6 cellular contexts compared by ENCODE assay signal in genomic region chr9:65195783-65196182, GRCh38.
DNase-seq lines count a peak whose midpoint lies in the region; ATAC-seq and TF ChIP-seq lines count a peak whose summit lies in the region.
"Not testable (repeated sequence)": the region's sequence is repeated elsewhere in the genome, so short reads cannot be mapped to it uniquely, and the experiment has no call there.

No MANE protein-coding gene starts in this region.

- not testable (repeated sequence) for H3K27ac Mint-ChIP-seq in H9; chondrocyte (ENCODE audit: unreplicated experiment); nephron; progenitor cell of endocrine pancreas

- not testable (repeated sequence) for H2AK5ac ChIP-seq in H9 (ENCODE audit: insufficient read length, low read length)

- H3K79me1 ChIP-seq in H9 (ENCODE audit: insufficient read depth, low read depth, low read length, poor library complexity, severe bottlenecking), result not testable (repeated sequence)

- H2BK20ac ChIP-seq in H9 (ENCODE audit: low read depth, low read length, poor library complexity, severe bottlenecking), result not testable (repeated sequence)

- H3K4ac ChIP-seq in H9 (ENCODE audit: low read depth, low read length), result not testable (repeated sequence)

- not testable (repeated sequence) for TF ChIP-seq CTCF in H9 (conservative IDR thresholded peaks at IDR 0.05); chondrocyte (IDR thresholded peaks at IDR 0.05); nephron (IDR thresholded peaks at IDR 0.05; ENCODE audit: unreplicated experiment in 3 of 3); progenitor cell of endocrine pancreas (IDR thresholded peaks at IDR 0.05; ENCODE audit: unreplicated experiment)

- H3K18ac ChIP-seq in H9 (ENCODE audit: insufficient read length, low read depth, low read length), result not testable (repeated sequence)

- H3K4me1 ChIP-seq in H9 (ENCODE audit: insufficient read depth, low read length); right cardiac atrium (ENCODE audit: control insufficient read depth, insufficient read depth, low read length): not testable (repeated sequence)

- H3K14ac ChIP-seq in H9 (ENCODE audit: insufficient read depth, low read length), result not testable (repeated sequence)

- H3K36me3 Mint-ChIP-seq in H9 (ENCODE audit: insufficient read depth in 1 of 3, low read depth in 3 of 3); chondrocyte (ENCODE audit: low read depth); nephron (ENCODE audit: low read depth); progenitor cell of endocrine pancreas (ENCODE audit: insufficient read depth): not testable (repeated sequence)

- no CpG with 5 or more reads among the region's 66 CpGs for WGBS in H9 (ENCODE audit: extremely low coverage, insufficient read length, low lambda C conversion rate)
- WGBS in right cardiac atrium, result 95% methylated on average over 11 of the region's 66 CpGs

- intact Hi-C loops in right cardiac atrium (cut with DNase I); left colon (cut with DNase I, micrococcal nuclease): not testable (repeated sequence)

- H3K56ac ChIP-seq in H9 (ENCODE audit: insufficient read length, low read depth, low read length), result not testable (repeated sequence)

- not testable (repeated sequence) for H3K4me2 ChIP-seq in H9 (ENCODE audit: insufficient read depth, insufficient read length, low read length)

- H3K4me3 Mint-ChIP-seq in H9, result peak overlapping the region; percentile 49 to 59; a peak in 2 of 5 replicates
- peak overlapping the region; percentile 33 for H3K4me3 Mint-ChIP-seq in chondrocyte (ENCODE audit: unreplicated experiment)
- peak overlapping the region in 2 of 3 experiments; percentile 44 to 54 for H3K4me3 Mint-ChIP-seq in nephron
- H3K4me3 Mint-ChIP-seq in progenitor cell of endocrine pancreas (ENCODE audit: low read depth), result peak overlapping the region; percentile 51

- not testable (repeated sequence) for H3K4me3 ChIP-seq in right cardiac atrium (ENCODE audit: low read length)

- not testable (repeated sequence) for H3K23ac ChIP-seq in H9 (ENCODE audit: insufficient read length, low read depth, low read length)

- H3K27ac ChIP-seq in H9 (ENCODE audit: insufficient read length, low read depth, low read length); right cardiac atrium (ENCODE audit: low read length): not testable (repeated sequence)

- H4K8ac ChIP-seq in H9 (replicated peaks; ENCODE audit: insufficient read length, low read depth, low read length), result not testable (repeated sequence)

- not testable (repeated sequence) for H3K9me3 Mint-ChIP-seq in H9; chondrocyte (ENCODE audit: low read depth); nephron; progenitor cell of endocrine pancreas (ENCODE audit: low read depth)

- H3K79me2 ChIP-seq in H9 (ENCODE audit: insufficient read depth, low read length), result not testable (repeated sequence)

- not testable (repeated sequence) for H3K27me3 ChIP-seq in H9 (ENCODE audit: insufficient read depth, low read length); right cardiac atrium (ENCODE audit: control insufficient read depth, insufficient read depth)

- H4K91ac ChIP-seq in H9 (ENCODE audit: insufficient read length, low read depth, low read length), result not testable (repeated sequence)

- not testable (repeated sequence) for H3K9ac ChIP-seq in H9 (ENCODE audit: extremely low read depth, insufficient read length, low read length)

- H3K27me3 Mint-ChIP-seq in H9 (ENCODE audit: low read depth); chondrocyte (ENCODE audit: low read depth); nephron (ENCODE audit: low read depth); progenitor cell of endocrine pancreas: not testable (repeated sequence)

- not testable (repeated sequence) for DNase-seq in H9; left colon; progenitor cell of endocrine pancreas (ENCODE audit: low spot score, unreplicated experiment)
- DNase-seq in chondrocyte (ENCODE audit: low spot score) (peak; percentile 0), right cardiac atrium (peak in 2 of 3 donors; percentile 1 to 18)

- ATAC-seq in right cardiac atrium, result not testable (repeated sequence)
- peak; percentile 86 for ATAC-seq in left colon

- not testable (repeated sequence) for H3K4me1 Mint-ChIP-seq in H9; chondrocyte (ENCODE audit: low read depth); nephron; progenitor cell of endocrine pancreas (ENCODE audit: low read depth)

- H2BK120ac ChIP-seq in H9 (ENCODE audit: low read depth, low read length, poor library complexity, severe bottlenecking), result not testable (repeated sequence)

- not testable (repeated sequence) for H3T11ph ChIP-seq in H9 (ENCODE audit: low read length)

- not testable (repeated sequence) for H4K20me1 ChIP-seq in H9 (ENCODE audit: control insufficient read depth, insufficient read depth, insufficient read length)

- H4K5ac ChIP-seq in H9 (ENCODE audit: insufficient read length, low read depth, low read length), result not testable (repeated sequence)

- H3K23me2 ChIP-seq in H9 (ENCODE audit: insufficient read length, low read depth, low read length, poor library complexity, severe bottlenecking), result not testable (repeated sequence)

- H2BK15ac ChIP-seq in H9 (ENCODE audit: low read depth, low read length), result not testable (repeated sequence)

- not testable (repeated sequence) for H2BK12ac ChIP-seq in H9 (ENCODE audit: insufficient read length, low read depth, low read length)

- H2BK5ac ChIP-seq in H9 (ENCODE audit: insufficient read length, low read length), result not testable (repeated sequence)

- not testable (repeated sequence) for H3K9me3 ChIP-seq in H9 (ENCODE audit: control insufficient read depth, low read depth, low read length); right cardiac atrium (ENCODE audit: control insufficient read depth, low read length)

- H2AFZ ChIP-seq in H9 (ENCODE audit: low read length), result not testable (repeated sequence)
